In the genomic region with DNA sequence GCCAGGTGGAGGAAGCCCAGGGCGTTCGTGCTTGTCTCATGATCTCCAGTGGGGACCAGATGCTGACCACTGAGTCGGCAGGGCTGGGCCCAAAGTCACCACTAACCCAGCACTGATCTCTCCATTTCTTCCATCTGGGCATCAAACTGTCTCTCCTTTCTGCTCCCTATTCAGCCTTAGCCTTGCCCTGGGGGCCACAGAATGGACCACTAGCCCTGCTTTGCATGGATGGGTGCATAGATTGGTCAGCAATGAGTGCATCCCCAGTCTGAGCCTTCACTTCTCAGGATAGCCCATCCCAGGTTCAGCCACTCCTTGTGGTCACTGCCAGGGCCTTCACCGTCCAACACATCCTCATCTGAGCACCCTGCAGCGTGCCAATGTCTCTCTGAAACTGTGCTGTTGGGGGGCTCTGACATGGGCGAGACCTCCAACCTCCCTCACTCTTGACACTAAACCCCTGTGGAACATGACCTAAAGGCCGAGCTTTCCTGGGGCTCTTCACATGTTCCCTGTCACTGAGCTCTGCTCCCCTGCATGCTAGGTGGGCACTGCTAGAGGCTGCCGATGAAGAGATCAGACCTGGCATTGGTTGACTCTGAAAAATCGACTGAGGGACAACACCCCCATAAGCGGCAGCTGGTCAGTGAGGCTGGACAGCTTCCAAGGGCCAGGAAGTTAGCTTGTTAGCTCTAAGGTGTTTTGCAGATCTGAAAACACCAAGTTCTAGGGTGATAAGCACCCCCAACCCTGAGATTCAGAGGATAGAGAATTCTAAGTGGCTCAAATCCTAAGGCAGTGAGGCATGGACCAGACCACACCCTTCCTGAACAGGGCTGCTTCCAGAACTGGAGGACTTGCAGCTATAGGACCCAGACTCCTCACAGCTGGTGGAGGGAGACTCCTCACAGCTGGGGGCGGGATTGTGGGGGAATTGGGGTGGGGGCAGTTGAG, we compare ENCODE assay signal across 2 cellular contexts.
TF ChIP-seq lines count a peak whose summit lies in the region.

No MANE protein-coding gene starts in this region.

TF ChIP-seq in K562, 482 proteins besides CTCF, POLR2A, EP300 and RAD21:
- no peak for TF ChIP-seq SREBF1 (IDR thresholded peaks at IDR 0.05; ENCODE audit: borderline replicate concordance, low read depth, low read length)
- TF ChIP-seq NR4A1 (CRISPR knock-in tag; IDR thresholded peaks at IDR 0.05), result no peak
- TF ChIP-seq NR4A1 (tag; IDR thresholded peaks at IDR 0.05), result no peak
- no peak for TF ChIP-seq ZNF668 (CRISPR knock-in tag; IDR thresholded peaks at IDR 0.05)
- no peak for TF ChIP-seq MTF1 (CRISPR knock-in tag; IDR thresholded peaks at IDR 0.05; ENCODE audit: borderline replicate concordance)
- TF ChIP-seq, protein P1, sequence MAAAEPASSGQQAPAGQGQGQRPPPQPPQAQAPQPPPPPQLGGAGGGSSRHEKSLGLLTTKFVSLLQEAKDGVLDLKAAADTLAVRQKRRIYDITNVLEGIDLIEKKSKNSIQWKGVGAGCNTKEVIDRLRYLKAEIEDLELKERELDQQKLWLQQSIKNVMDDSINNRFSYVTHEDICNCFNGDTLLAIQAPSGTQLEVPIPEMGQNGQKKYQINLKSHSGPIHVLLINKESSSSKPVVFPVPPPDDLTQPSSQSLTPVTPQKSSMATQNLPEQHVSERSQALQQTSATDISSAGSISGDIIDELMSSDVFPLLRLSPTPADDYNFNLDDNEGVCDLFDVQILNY (CRISPR knock-in tag; IDR thresholded peaks at IDR 0.05), result no peak
- no peak for TF ChIP-seq ZNF133 (CRISPR knock-in tag; IDR thresholded peaks at IDR 0.05)
- TF ChIP-seq ZSCAN29 (IDR thresholded peaks at IDR 0.05), result no peak
- TF ChIP-seq, protein P2, sequence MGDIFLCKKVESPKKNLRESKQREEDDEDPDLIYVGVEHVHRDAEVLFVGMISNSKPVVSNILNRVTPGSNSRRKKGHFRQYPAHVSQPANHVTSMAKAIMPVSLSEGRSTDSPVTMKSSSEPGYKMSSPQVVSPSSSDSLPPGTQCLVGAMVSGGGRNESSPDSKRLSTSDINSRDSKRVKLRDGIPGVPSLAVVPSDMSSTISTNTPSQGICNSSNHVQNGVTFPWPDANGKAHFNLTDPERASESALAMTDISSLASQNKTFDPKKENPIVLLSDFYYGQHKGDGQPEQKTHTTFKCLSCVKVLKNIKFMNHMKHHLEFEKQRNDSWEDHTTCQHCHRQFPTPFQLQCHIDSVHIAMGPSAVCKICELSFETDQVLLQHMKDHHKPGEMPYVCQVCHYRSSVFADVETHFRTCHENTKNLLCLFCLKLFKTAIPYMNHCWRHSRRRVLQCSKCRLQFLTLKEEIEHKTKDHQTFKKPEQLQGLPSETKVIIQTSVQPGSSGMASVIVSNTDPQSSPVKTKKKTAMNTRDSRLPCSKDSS (IDR thresholded peaks at IDR 0.05; ENCODE audit: low read depth, partially characterized antibody), result no peak
TF ChIP-seq in K562: peak in this region for 0.

TF ChIP-seq in HepG2, 621 proteins besides CTCF, POLR2A, EP300 and RAD21 (continues in another document):
- TF ChIP-seq HIVEP1 (CRISPR knock-in tag; IDR thresholded peaks at IDR 0.05), result 0 out of 2 replicates have a peak, but pooled peaks have one; percentile 9
- TF ChIP-seq ZC3H4 (CRISPR knock-in tag; IDR thresholded peaks at IDR 0.05; ENCODE audit: borderline replicate concordance), result 0 out of 2 replicates have a peak, but pooled peaks have one; percentile 57
- 0 out of 2 replicates have a peak, but pooled peaks have one; percentile 3 for TF ChIP-seq ZNF598 (CRISPR knock-in tag; IDR thresholded peaks at IDR 0.05; ENCODE audit: borderline replicate concordance)
- 0 out of 2 replicates have a peak, but pooled peaks have one; percentile 50 for TF ChIP-seq TRIM24 (CRISPR knock-in tag; IDR thresholded peaks at IDR 0.05)
- TF ChIP-seq STAG1 (CRISPR knock-in tag; IDR thresholded peaks at IDR 0.05), result no peak
- no peak for TF ChIP-seq SRY (CRISPR knock-in tag; IDR thresholded peaks at IDR 0.05)
- TF ChIP-seq ZNF501 (CRISPR knock-in tag; IDR thresholded peaks at IDR 0.05), result peak; percentile 62; the same call in 1 of the 2 replicates
- 0 out of 2 replicates have a peak, but pooled peaks have one; percentile 30 for TF ChIP-seq FOXC1 (CRISPR knock-in tag; IDR thresholded peaks at IDR 0.05; ENCODE audit: borderline replicate concordance)
- TF ChIP-seq ARHGAP35 (CRISPR knock-in tag; IDR thresholded peaks at IDR 0.05; ENCODE audit: borderline replicate concordance), result peak; percentile 46; the same call in 1 of the 2 replicates
- TF ChIP-seq, protein P3, sequence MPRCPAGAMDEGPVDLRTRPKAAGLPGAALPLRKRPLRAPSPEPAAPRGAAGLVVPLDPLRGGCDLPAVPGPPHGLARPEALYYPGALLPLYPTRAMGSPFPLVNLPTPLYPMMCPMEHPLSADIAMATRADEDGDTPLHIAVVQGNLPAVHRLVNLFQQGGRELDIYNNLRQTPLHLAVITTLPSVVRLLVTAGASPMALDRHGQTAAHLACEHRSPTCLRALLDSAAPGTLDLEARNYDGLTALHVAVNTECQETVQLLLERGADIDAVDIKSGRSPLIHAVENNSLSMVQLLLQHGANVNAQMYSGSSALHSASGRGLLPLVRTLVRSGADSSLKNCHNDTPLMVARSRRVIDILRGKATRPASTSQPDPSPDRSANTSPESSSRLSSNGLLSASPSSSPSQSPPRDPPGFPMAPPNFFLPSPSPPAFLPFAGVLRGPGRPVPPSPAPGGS (CRISPR knock-in tag; IDR thresholded peaks at IDR 0.05), result peak; percentile 15; the same call in 1 of the 2 replicates
- TF ChIP-seq BORCS8-MEF2B (CRISPR knock-in tag; IDR thresholded peaks at IDR 0.05), result 0 out of 2 replicates have a peak, but pooled peaks have one; percentile 10
- TF ChIP-seq POLR2AphosphoS5 (IDR thresholded peaks at IDR 0.05; ENCODE audit: low read depth, low read length), result peak; percentile 10; the same call in 1 of the 2 replicates
- TF ChIP-seq, protein P4, sequence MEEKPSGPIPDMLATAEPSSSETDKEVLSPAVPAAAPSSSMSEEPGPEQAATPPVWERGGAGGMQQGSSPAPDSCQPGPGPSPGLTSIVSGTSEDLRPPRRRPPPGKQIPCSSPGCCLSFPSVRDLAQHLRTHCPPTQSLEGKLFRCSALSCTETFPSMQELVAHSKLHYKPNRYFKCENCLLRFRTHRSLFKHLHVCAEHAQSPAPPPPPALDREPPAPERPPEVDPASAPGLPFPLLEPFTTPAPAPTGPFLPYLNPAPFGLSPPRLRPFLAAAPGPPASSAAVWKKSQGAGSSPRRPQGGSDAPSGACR (CRISPR knock-in tag; IDR thresholded peaks at IDR 0.05), result peak; percentile 40; the same call in 1 of the 2 replicates
- TF ChIP-seq, protein P5, sequence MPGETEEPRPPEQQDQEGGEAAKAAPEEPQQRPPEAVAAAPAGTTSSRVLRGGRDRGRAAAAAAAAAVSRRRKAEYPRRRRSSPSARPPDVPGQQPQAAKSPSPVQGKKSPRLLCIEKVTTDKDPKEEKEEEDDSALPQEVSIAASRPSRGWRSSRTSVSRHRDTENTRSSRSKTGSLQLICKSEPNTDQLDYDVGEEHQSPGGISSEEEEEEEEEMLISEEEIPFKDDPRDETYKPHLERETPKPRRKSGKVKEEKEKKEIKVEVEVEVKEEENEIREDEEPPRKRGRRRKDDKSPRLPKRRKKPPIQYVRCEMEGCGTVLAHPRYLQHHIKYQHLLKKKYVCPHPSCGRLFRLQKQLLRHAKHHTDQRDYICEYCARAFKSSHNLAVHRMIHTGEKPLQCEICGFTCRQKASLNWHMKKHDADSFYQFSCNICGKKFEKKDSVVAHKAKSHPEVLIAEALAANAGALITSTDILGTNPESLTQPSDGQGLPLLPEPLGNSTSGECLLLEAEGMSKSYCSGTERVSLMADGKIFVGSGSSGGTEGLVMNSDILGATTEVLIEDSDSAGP (CRISPR knock-in tag; IDR thresholded peaks at IDR 0.05; ENCODE audit: borderline replicate concordance), result peak; percentile 70
- TF ChIP-seq, protein P6, sequence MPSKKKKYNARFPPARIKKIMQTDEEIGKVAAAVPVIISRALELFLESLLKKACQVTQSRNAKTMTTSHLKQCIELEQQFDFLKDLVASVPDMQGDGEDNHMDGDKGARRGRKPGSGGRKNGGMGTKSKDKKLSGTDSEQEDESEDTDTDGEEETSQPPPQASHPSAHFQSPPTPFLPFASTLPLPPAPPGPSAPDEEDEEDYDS (CRISPR knock-in tag; IDR thresholded peaks at IDR 0.05), result no peak
- no peak for TF ChIP-seq SMAD3 (CRISPR knock-in tag; IDR thresholded peaks at IDR 0.05)
- TF ChIP-seq, protein P7, sequence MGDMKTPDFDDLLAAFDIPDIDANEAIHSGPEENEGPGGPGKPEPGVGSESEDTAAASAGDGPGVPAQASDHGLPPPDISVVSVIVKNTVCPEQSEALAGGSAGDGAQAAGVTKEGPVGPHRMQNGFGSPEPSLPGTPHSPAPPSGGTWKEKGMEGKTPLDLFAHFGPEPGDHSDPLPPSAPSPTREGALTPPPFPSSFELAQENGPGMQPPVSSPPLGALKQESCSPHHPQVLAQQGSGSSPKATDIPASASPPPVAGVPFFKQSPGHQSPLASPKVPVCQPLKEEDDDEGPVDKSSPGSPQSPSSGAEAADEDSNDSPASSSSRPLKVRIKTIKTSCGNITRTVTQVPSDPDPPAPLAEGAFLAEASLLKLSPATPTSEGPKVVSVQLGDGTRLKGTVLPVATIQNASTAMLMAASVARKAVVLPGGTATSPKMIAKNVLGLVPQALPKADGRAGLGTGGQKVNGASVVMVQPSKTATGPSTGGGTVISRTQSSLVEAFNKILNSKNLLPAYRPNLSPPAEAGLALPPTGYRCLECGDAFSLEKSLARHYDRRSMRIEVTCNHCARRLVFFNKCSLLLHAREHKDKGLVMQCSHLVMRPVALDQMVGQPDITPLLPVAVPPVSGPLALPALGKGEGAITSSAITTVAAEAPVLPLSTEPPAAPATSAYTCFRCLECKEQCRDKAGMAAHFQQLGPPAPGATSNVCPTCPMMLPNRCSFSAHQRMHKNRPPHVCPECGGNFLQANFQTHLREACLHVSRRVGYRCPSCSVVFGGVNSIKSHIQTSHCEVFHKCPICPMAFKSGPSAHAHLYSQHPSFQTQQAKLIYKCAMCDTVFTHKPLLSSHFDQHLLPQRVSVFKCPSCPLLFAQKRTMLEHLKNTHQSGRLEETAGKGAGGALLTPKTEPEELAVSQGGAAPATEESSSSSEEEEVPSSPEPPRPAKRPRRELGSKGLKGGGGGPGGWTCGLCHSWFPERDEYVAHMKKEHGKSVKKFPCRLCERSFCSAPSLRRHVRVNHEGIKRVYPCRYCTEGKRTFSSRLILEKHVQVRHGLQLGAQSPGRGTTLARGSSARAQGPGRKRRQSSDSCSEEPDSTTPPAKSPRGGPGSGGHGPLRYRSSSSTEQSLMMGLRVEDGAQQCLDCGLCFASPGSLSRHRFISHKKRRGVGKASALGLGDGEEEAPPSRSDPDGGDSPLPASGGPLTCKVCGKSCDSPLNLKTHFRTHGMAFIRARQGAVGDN (CRISPR knock-in tag; IDR thresholded peaks at IDR 0.05), result peak; percentile 88
- TF ChIP-seq BRCA1 (CRISPR knock-in tag; IDR thresholded peaks at IDR 0.05), result no peak
- TF ChIP-seq, protein P8, sequence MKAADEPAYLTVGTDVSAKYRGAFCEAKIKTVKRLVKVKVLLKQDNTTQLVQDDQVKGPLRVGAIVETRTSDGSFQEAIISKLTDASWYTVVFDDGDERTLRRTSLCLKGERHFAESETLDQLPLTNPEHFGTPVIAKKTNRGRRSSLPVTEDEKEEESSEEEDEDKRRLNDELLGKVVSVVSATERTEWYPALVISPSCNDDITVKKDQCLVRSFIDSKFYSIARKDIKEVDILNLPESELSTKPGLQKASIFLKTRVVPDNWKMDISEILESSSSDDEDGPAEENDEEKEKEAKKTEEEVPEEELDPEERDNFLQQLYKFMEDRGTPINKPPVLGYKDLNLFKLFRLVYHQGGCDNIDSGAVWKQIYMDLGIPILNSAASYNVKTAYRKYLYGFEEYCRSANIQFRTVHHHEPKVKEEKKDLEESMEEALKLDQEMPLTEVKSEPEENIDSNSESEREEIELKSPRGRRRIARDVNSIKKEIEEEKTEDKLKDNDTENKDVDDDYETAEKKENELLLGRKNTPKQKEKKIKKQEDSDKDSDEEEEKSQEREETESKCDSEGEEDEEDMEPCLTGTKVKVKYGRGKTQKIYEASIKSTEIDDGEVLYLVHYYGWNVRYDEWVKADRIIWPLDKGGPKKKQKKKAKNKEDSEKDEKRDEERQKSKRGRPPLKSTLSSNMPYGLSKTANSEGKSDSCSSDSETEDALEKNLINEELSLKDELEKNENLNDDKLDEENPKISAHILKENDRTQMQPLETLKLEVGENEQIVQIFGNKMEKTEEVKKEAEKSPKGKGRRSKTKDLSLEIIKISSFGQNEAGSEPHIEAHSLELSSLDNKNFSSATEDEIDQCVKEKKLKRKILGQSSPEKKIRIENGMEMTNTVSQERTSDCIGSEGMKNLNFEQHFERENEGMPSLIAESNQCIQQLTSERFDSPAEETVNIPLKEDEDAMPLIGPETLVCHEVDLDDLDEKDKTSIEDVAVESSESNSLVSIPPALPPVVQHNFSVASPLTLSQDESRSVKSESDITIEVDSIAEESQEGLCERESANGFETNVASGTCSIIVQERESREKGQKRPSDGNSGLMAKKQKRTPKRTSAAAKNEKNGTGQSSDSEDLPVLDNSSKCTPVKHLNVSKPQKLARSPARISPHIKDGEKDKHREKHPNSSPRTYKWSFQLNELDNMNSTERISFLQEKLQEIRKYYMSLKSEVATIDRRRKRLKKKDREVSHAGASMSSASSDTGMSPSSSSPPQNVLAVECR (CRISPR knock-in tag; IDR thresholded peaks at IDR 0.05; ENCODE audit: borderline replicate concordance), result 0 out of 2 replicates have a peak, but pooled peaks have one; percentile 15
- TF ChIP-seq GATA4 (IDR thresholded peaks at IDR 0.05; ENCODE audit: borderline replicate concordance, low read depth), result no peak
- TF ChIP-seq PCBP1 (IDR thresholded peaks at IDR 0.05; ENCODE audit: borderline replicate concordance, low read depth, low read length), result no peak
- peak; percentile 69 for TF ChIP-seq RBFOX2 (IDR thresholded peaks at IDR 0.05; ENCODE audit: low read depth, low read length)
- TF ChIP-seq CAMTA2 (CRISPR knock-in tag; IDR thresholded peaks at IDR 0.05; ENCODE audit: borderline replicate concordance), result 0 out of 2 replicates have a peak, but pooled peaks have one; percentile 0
- no peak for TF ChIP-seq RORA (CRISPR knock-in tag; IDR thresholded peaks at IDR 0.05)
- peak; percentile 55; the same call in 1 of the 2 replicates for TF ChIP-seq ZC3H13 (CRISPR knock-in tag; IDR thresholded peaks at IDR 0.05)
- TF ChIP-seq GATAD2A (CRISPR knock-in tag; IDR thresholded peaks at IDR 0.05), result 0 out of 2 replicates have a peak, but pooled peaks have one; percentile 9
- TF ChIP-seq ZMYM4 (CRISPR knock-in tag; IDR thresholded peaks at IDR 0.05), result peak; percentile 26; the same call in 1 of the 2 replicates
- TF ChIP-seq, protein P9, sequence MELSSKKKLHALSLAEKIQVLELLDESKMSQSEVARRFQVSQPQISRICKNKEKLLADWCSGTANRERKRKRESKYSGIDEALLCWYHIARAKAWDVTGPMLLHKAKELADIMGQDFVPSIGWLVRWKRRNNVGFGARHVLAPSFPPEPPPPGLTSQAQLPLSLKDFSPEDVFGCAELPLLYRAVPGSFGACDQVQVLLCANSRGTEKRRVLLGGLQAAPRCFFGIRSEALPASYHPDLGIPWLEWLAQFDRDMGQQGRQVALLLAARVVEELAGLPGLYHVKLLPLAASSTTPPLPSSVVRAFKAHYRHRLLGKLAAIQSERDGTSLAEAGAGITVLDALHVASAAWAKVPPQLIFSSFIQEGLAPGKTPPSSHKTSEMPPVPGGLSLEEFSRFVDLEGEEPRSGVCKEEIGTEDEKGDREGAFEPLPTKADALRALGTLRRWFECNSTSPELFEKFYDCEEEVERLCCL (CRISPR knock-in tag; IDR thresholded peaks at IDR 0.05; ENCODE audit: borderline replicate concordance), result 0 out of 2 replicates have a peak, but pooled peaks have one; percentile 36
- 0 out of 2 replicates have a peak, but pooled peaks have one; percentile 55 for TF ChIP-seq HNRNPL (IDR thresholded peaks at IDR 0.05; ENCODE audit: low read depth, low read length)
- TF ChIP-seq AGO2 (optimal IDR thresholded peaks at IDR 0.05; ENCODE audit: low read depth, low read length), result peak; percentile 51
- 0 out of 2 replicates have a peak, but pooled peaks have one; percentile 2 for TF ChIP-seq ZNF431 (CRISPR knock-in tag; IDR thresholded peaks at IDR 0.05; ENCODE audit: borderline replicate concordance, low read depth)
- TF ChIP-seq NPAS2 (CRISPR knock-in tag; IDR thresholded peaks at IDR 0.05; ENCODE audit: borderline replicate concordance), result 0 out of 2 replicates have a peak, but pooled peaks have one; percentile 23
- peak; percentile 22; the same call in 1 of the 2 replicates for TF ChIP-seq ZNF225 (CRISPR knock-in tag; IDR thresholded peaks at IDR 0.05)
